In the genomic region with DNA sequence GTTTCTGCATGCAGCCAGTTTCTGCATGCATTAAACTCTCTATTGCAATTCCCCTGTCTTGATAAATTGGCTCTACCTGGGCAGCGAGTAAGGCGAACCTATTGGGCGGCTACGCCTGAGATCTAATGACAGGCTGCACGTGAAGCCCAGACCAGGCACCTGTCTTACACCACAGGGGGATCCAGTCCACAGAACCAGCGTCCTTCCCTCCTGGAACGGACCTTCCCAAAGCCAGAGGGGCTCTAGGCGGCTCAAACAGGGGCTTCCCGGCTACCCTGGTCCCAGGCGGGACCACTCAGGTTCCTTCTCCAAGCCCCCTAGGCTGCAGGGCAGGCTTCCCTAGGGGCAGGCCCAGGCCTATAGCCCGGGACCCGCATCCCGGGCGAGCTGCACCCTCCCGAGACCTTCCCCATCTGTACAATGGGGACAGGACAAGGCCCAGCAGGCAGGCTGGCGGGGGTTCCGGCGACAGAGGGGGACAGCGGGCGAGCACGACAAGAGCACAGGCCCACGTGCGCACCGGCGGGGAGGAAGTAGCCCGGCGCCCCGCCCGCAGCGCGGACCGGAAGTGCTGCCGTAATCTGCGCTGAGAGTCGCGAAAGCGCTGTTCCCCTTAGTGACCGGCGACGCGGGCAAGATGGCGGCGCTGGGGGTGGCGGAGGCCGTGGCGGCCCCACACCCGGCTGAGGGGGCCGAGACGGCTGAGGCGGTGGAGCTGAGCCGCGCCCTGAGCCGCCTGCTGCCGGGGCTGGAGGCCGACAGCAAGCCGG, we compare ENCODE assay signal across 1 cellular context.
A peak's percentile ranks its signal among the peaks of the same experiment; 100 is the strongest.
TF ChIP-seq lines count a peak whose summit lies in the region.

Gene DNAAF5 (plus strand): TSS at position 616 of the 770 bp plus-strand sequence. CDS start 22 bp downstream, at position 638.

TF ChIP-seq in HepG2, 621 proteins besides CTCF, POLR2A, EP300 and RAD21 (continued from another document and continues in another):
- TF ChIP-seq HNF1A (IDR thresholded peaks at IDR 0.05; ENCODE audit: low read depth) (no peak), HNF1A (CRISPR knock-in tag; IDR thresholded peaks at IDR 0.05; ENCODE audit: borderline replicate concordance) (peak; percentile 76; the same call in 1 of the 2 replicates), AGO1 (IDR thresholded peaks at IDR 0.05; ENCODE audit: low read depth, low read length, poor library complexity, severe bottlenecking) (peak; percentile 81), REXO4 (CRISPR knock-in tag; IDR thresholded peaks at IDR 0.05; ENCODE audit: borderline replicate concordance) (no peak), MBNL3 (CRISPR knock-in tag; conservative IDR thresholded peaks at IDR 0.05) (no peak), MNT (IDR thresholded peaks at IDR 0.05) (peak; percentile 92), ZSCAN25 (CRISPR knock-in tag; IDR thresholded peaks at IDR 0.05) (peak; percentile 78), TBX2 (CRISPR knock-in tag; IDR thresholded peaks at IDR 0.05; ENCODE audit: borderline replicate concordance) (peak; percentile 70; the same call in 1 of the 2 replicates), ZNF644 (CRISPR knock-in tag; IDR thresholded peaks at IDR 0.05; ENCODE audit: low read depth) (no peak), SSRP1 (CRISPR knock-in tag; IDR thresholded peaks at IDR 0.05) (no peak), ZNF83 (CRISPR knock-in tag; IDR thresholded peaks at IDR 0.05; ENCODE audit: borderline replicate concordance) (no peak), ZNF337 (CRISPR knock-in tag; IDR thresholded peaks at IDR 0.05; ENCODE audit: borderline replicate concordance, low read depth) (no peak), DRAP1 (CRISPR knock-in tag; IDR thresholded peaks at IDR 0.05) (peak; percentile 57; the same call in 1 of the 2 replicates), ZNF343 (CRISPR knock-in tag; IDR thresholded peaks at IDR 0.05) (peak; percentile 89; the same call in 1 of the 2 replicates), ATM (IDR thresholded peaks at IDR 0.05; ENCODE audit: borderline replicate concordance) (no peak), ZNF383 (CRISPR knock-in tag; IDR thresholded peaks at IDR 0.05; ENCODE audit: borderline replicate concordance) (no peak), MBD4 (IDR thresholded peaks at IDR 0.05; ENCODE audit: borderline replicate concordance, low read length) (no peak), FOSL2 (CRISPR knock-in tag; IDR thresholded peaks at IDR 0.05) (peak; percentile 48; the same call in 1 of the 2 replicates), ZNF224 (CRISPR knock-in tag; IDR thresholded peaks at IDR 0.05) (no peak), RFX3 (CRISPR knock-in tag; IDR thresholded peaks at IDR 0.05) (peak; percentile 92), HOXA3 (CRISPR knock-in tag; IDR thresholded peaks at IDR 0.05) (peak; percentile 94), RCOR2 (CRISPR knock-in tag; IDR thresholded peaks at IDR 0.05) (no peak), SATB2 (CRISPR knock-in tag; IDR thresholded peaks at IDR 0.05) (no peak), ZNF34 (CRISPR knock-in tag; IDR thresholded peaks at IDR 0.05; ENCODE audit: borderline replicate concordance) (no peak), PLSCR1 (CRISPR knock-in tag; IDR thresholded peaks at IDR 0.05; ENCODE audit: borderline replicate concordance) (no peak), ZNF143 (CRISPR knock-in tag; IDR thresholded peaks at IDR 0.05) (no peak), ZNF296 (CRISPR knock-in tag; conservative IDR thresholded peaks at IDR 0.05) (no peak), FOSL1 (CRISPR knock-in tag; IDR thresholded peaks at IDR 0.05; ENCODE audit: borderline replicate concordance) (no peak), ZNF230 (CRISPR knock-in tag; IDR thresholded peaks at IDR 0.05) (no peak), KDM5A (IDR thresholded peaks at IDR 0.05; ENCODE audit: borderline replicate concordance, low read length) (peak; percentile 68), ZBTB42 (CRISPR knock-in tag; IDR thresholded peaks at IDR 0.05) (peak; percentile 78; the same call in 1 of the 2 replicates), ZBTB1 (CRISPR knock-in tag; IDR thresholded peaks at IDR 0.05; ENCODE audit: borderline replicate concordance) (no peak), ZNF260 (CRISPR knock-in tag; IDR thresholded peaks at IDR 0.05; ENCODE audit: borderline replicate concordance, low read depth) (no peak), SP2 (CRISPR knock-in tag; IDR thresholded peaks at IDR 0.05) (peak; percentile 65), ZNF431 (CRISPR knock-in tag; IDR thresholded peaks at IDR 0.05; ENCODE audit: borderline replicate concordance, low read depth) (no peak), TAF1 (CRISPR knock-in tag; IDR thresholded peaks at IDR 0.05) (peak; percentile 79; the same call in 1 of the 2 replicates), ZNF160 (CRISPR knock-in tag; IDR thresholded peaks at IDR 0.05) (no peak), IKZF1 (IDR thresholded peaks at IDR 0.05) (no peak), ZEB1 (IDR thresholded peaks at IDR 0.05; ENCODE audit: insufficient replicate concordance, low read depth) (no peak), RELA (CRISPR knock-in tag; IDR thresholded peaks at IDR 0.05) (no peak; the same call in 1 of the 2 replicates)
- TF ChIP-seq, protein P1, sequence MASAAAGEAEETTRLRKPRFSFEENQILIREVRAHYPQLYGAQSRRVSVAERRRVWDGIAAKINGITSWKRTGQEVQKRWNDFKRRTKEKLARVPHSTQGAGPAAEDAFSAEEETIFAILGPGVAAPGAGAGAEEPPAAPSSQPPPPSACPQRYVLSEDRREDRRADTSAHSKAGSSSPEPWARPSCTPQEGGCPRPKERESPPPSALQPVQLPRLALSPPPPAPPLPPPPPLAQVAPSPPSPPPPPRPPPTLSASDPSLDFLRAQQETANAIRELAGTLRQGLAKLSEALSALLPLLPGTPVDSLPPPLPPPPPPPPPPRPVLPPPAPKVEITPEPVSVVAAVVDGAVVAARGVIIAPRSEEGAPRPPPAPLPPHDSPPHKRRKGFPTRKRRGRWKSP (CRISPR knock-in tag; IDR thresholded peaks at IDR 0.05) = peak; percentile 98
- TF ChIP-seq, protein P2, sequence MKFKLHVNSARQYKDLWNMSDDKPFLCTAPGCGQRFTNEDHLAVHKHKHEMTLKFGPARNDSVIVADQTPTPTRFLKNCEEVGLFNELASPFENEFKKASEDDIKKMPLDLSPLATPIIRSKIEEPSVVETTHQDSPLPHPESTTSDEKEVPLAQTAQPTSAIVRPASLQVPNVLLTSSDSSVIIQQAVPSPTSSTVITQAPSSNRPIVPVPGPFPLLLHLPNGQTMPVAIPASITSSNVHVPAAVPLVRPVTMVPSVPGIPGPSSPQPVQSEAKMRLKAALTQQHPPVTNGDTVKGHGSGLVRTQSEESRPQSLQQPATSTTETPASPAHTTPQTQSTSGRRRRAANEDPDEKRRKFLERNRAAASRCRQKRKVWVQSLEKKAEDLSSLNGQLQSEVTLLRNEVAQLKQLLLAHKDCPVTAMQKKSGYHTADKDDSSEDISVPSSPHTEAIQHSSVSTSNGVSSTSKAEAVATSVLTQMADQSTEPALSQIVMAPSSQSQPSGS (CRISPR knock-in tag; IDR thresholded peaks at IDR 0.05) = peak; percentile 56; the same call in 1 of the 2 replicates
- TF ChIP-seq, protein P3, sequence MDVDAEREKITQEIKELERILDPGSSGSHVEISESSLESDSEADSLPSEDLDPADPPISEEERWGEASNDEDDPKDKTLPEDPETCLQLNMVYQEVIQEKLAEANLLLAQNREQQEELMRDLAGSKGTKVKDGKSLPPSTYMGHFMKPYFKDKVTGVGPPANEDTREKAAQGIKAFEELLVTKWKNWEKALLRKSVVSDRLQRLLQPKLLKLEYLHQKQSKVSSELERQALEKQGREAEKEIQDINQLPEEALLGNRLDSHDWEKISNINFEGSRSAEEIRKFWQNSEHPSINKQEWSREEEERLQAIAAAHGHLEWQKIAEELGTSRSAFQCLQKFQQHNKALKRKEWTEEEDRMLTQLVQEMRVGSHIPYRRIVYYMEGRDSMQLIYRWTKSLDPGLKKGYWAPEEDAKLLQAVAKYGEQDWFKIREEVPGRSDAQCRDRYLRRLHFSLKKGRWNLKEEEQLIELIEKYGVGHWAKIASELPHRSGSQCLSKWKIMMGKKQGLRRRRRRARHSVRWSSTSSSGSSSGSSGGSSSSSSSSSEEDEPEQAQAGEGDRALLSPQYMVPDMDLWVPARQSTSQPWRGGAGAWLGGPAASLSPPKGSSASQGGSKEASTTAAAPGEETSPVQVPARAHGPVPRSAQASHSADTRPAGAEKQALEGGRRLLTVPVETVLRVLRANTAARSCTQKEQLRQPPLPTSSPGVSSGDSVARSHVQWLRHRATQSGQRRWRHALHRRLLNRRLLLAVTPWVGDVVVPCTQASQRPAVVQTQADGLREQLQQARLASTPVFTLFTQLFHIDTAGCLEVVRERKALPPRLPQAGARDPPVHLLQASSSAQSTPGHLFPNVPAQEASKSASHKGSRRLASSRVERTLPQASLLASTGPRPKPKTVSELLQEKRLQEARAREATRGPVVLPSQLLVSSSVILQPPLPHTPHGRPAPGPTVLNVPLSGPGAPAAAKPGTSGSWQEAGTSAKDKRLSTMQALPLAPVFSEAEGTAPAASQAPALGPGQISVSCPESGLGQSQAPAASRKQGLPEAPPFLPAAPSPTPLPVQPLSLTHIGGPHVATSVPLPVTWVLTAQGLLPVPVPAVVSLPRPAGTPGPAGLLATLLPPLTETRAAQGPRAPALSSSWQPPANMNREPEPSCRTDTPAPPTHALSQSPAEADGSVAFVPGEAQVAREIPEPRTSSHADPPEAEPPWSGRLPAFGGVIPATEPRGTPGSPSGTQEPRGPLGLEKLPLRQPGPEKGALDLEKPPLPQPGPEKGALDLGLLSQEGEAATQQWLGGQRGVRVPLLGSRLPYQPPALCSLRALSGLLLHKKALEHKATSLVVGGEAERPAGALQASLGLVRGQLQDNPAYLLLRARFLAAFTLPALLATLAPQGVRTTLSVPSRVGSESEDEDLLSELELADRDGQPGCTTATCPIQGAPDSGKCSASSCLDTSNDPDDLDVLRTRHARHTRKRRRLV (CRISPR knock-in tag; IDR thresholded peaks at IDR 0.05) = peak; percentile 50; the same call in 1 of the 2 replicates
- TF ChIP-seq, protein P4, sequence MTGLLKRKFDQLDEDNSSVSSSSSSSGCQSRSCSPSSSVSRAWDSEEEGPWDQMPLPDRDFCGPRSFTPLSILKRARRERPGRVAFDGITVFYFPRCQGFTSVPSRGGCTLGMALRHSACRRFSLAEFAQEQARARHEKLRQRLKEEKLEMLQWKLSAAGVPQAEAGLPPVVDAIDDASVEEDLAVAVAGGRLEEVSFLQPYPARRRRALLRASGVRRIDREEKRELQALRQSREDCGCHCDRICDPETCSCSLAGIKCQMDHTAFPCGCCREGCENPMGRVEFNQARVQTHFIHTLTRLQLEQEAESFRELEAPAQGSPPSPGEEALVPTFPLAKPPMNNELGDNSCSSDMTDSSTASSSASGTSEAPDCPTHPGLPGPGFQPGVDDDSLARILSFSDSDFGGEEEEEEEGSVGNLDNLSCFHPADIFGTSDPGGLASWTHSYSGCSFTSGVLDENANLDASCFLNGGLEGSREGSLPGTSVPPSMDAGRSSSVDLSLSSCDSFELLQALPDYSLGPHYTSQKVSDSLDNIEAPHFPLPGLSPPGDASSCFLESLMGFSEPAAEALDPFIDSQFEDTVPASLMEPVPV (CRISPR knock-in tag; IDR thresholded peaks at IDR 0.05) = 0 out of 2 replicates have a peak, but pooled peaks have one; percentile 41
- TF ChIP-seq, protein P5, sequence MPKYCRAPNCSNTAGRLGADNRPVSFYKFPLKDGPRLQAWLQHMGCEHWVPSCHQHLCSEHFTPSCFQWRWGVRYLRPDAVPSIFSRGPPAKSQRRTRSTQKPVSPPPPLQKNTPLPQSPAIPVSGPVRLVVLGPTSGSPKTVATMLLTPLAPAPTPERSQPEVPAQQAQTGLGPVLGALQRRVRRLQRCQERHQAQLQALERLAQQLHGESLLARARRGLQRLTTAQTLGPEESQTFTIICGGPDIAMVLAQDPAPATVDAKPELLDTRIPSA (CRISPR knock-in tag; IDR thresholded peaks at IDR 0.05; ENCODE audit: borderline replicate concordance) = 0 out of 2 replicates have a peak, but pooled peaks have one; percentile 66
